In genomic region chr13:48583859-48584311, GRCh38 we compare ENCODE assay signal across 19 cellular contexts. TPM values are rescaled to one million over a fixed set of nuclear protein-coding genes. Genes with fewer than 3 reads are reported as not detected.
DNase-seq lines count a peak whose midpoint lies in the region; TF ChIP-seq lines count a peak whose summit lies in the region.
"Had no signal": no experiment of that assay in that cellular context is flagged by ENCODE, and none has a peak within 500 bp of the region (broad histone marks: within the 10 kb centered on the region; RNA-seq: fewer than 3 reads in every experiment).

No MANE protein-coding gene starts in this region.

- peaks cover 9% of the 10 kb centered on the region for H3K9me3 ChIP-seq in KOPT-K1 (ENCODE audit: insufficient read depth, low read length, poor library complexity, severe bottlenecking)
- H3K9me3 ChIP-seq: SJSA1 had no signal

- DNase-seq in Calu3 (no peak), neural crest cell (ENCODE audit: low read depth, low spot score) (no peak), OCI-M1 (lab: John Stamatoyannopoulos, UW) (no peak), middle frontal gyrus (ENCODE audit: extremely low spot score, low spot score) (no peak), nucleus accumbens (lab: John Stamatoyannopoulos, UW) (no peak)
- DNase-seq: ACHN; CD8-positive, alpha-beta T cell; DMS153; H7; NCI-H1105 treated with DMSO at 0.1 percent for 48 hours; NCI-H2029 treated with DMSO at 0.1 percent for 48 hours; NCI-H226; NCI-H510A treated with DMSO at 0.1 percent for 48 hours; NCI-H748 treated with DMSO at 0.1 percent for 48 hours; NK-92 treated with Interleukin-12 subunit alpha and Interleukin-12 subunit beta, amount 100 ng/mL, for 24 hours had no signal

- no peaks in the 10 kb centered on the region for H3K27me3 Mint-ChIP-seq in Calu3 (ENCODE audit: unreplicated experiment)
- H3K27me3 Mint-ChIP-seq in brain: peaks cover 3% of the 10 kb centered on the region
- no peaks in the 10 kb centered on the region for H3K27me3 Mint-ChIP-seq in neural crest cell (ENCODE audit: low read depth)

- H3K9me3 Mint-ChIP-seq in Calu3 (ENCODE audit: low read depth, unreplicated experiment) (peaks cover 3% of the 10 kb centered on the region), brain (peaks cover 3 to 13% (median 8%) of the 10 kb centered on the region in 5 experiments), neural crest cell (peaks cover 7% of the 10 kb centered on the region)
- H3K9me3 Mint-ChIP-seq: CD8-positive, alpha-beta T cell had no signal

- BruUV-seq in Calu3 (replicated peaks; lab: Mats Ljungman, UMichigan): no TSS peak

- TF ChIP-seq CTCF in Calu3 (IDR thresholded peaks at IDR 0.05; ENCODE audit: unreplicated experiment) (no peak), brain (conservative IDR thresholded peaks at IDR 0.05) (no peak), neural crest cell (conservative IDR thresholded peaks at IDR 0.05) (no peak)

- H3K27ac Mint-ChIP-seq in Calu3 (ENCODE audit: unreplicated experiment) (peak overlapping the region; percentile 64), brain (peak overlapping the region in 3 of 5 experiments; percentile 28 to 89 (median 88)), neural crest cell (ENCODE audit: unreplicated experiment) (peak overlapping the region; percentile 72)
- H3K27ac Mint-ChIP-seq: CD8-positive, alpha-beta T cell had no signal

- no peaks in the 10 kb centered on the region for H3K36me3 ChIP-seq in KOPT-K1 (ENCODE audit: insufficient read depth, low read length)
- H3K36me3 ChIP-seq: BLaER1, SJSA1 had no signal

- peaks cover 54% of the 10 kb centered on the region for H3K4me1 Mint-ChIP-seq in Calu3 (ENCODE audit: low read depth, unreplicated experiment)
- peaks cover 52% of the 10 kb centered on the region for H3K4me1 Mint-ChIP-seq in brain
- peaks cover 60% of the 10 kb centered on the region for H3K4me1 Mint-ChIP-seq in neural crest cell

- intact Hi-C loops in Calu3 (cut with micrococcal nuclease; ENCODE audit: unreplicated experiment): loop anchor here (5.0 to 10.0 kb wide), 2 partner anchors 92 to 349 kb away; partner anchors contain the start of gene ITM2B

- peak overlapping the region; percentile 98 for H3K27ac ChIP-seq in KOPT-K1 (ENCODE audit: low read depth, low read length, poor library complexity, severe bottlenecking)
- H3K27ac ChIP-seq: BLaER1, SJSA1 had no signal

- CTCF ChIA-PET in Calu3 (lab: Charles Lee): no interaction called here

- H3K4me3 Mint-ChIP-seq in Calu3 (ENCODE audit: low read depth, unreplicated experiment) (no peak overlapping the region), brain (no peak overlapping the region), neural crest cell (no peak overlapping the region)
- H3K4me3 Mint-ChIP-seq: CD8-positive, alpha-beta T cell had no signal

- H3K36me3 Mint-ChIP-seq in Calu3 (ENCODE audit: insufficient read depth, unreplicated experiment): peaks cover 7% of the 10 kb centered on the region
- peaks cover 4% of the 10 kb centered on the region for H3K36me3 Mint-ChIP-seq in brain
- peaks cover 12% of the 10 kb centered on the region for H3K36me3 Mint-ChIP-seq in neural crest cell (ENCODE audit: low read depth)
- H3K36me3 Mint-ChIP-seq: CD8-positive, alpha-beta T cell had no signal

RNA-seq across cellular contexts. Expression of gene RCBTB2, which starts 51.0 kb away (rescaled TPM):
- total RNA-seq in Calu3 (2022): 3.0 and 3.7 TPM in 2 replicates
- 9.1 TPM for polyA plus RNA-seq in brain (ENCODE audit: insufficient read depth, low read depth, low replicate concordance)
- total RNA-seq in neural crest cell: 25.2 and 26.3 TPM in 2 replicates
